8 cellular contexts compared by ENCODE assay signal in genomic region chr4:153152453-153153338, GRCh38. TPM values are rescaled to one million over a fixed set of nuclear protein-coding genes. Genes with fewer than 3 reads are reported as not detected.
A peak's percentile ranks its signal among the peaks of the same experiment; 100 is the strongest.
DNase-seq lines count a peak whose midpoint lies in the region; ATAC-seq and TF ChIP-seq lines count a peak whose summit lies in the region.

No MANE protein-coding gene starts in this region.

- no peaks in the 10 kb centered on the region for H4K20me1 ChIP-seq in PC-9 (ENCODE audit: insufficient read depth)
- no peaks in the 10 kb centered on the region for H4K20me1 ChIP-seq in osteoblast (ENCODE audit: insufficient read depth, low read length)

- H2AFZ ChIP-seq in PC-9, result peak overlapping the region; percentile 88
- H2AFZ ChIP-seq in osteoblast (ENCODE audit: low read length), result peak overlapping the region; percentile 71

- peaks cover 5% of the 10 kb centered on the region; the same call in 1 of the 2 replicates for H3F3A ChIP-seq in PC-9 (ENCODE audit: insufficient read depth, low read depth)

- WGBS in HUES64, result 1% methylated on average over 45 of the region's 45 CpGs
- WGBS in transverse colon (ENCODE audit: low coverage in 1 of 2), 2 donors, result 1% methylated on average over 39 of the region's 45 CpGs; no CpG with 5 or more reads in 1 of the 2 donors

- peak overlapping the region; percentile 65 for H3K4me3 ChIP-seq in AG10803 (ENCODE audit: low read length)
- peak overlapping the region; percentile 66 for H3K4me3 ChIP-seq in HUES64 (ENCODE audit: low read length)
- H3K4me3 ChIP-seq in PC-9, result peak overlapping the region; percentile 77
- H3K4me3 ChIP-seq in osteoblast (ENCODE audit: insufficient read depth, low read length), result peak overlapping the region; percentile 68
- H3K4me3 ChIP-seq in transverse colon, result peak overlapping the region; percentile 26 to 55 (median 50)

- in situ Hi-C loops in transverse colon (cut with MboI; ENCODE audit: low pct_ligation_motif_present in 1 of 4, low pct_unique_long_range_greater_than_20kb in 1 of 4, low sequenced_read_pairs in 3 of 4), result no loop called here

- H3K36me3 ChIP-seq in HUES64 (ENCODE audit: insufficient read depth, low read length) (no peaks in the 10 kb centered on the region), PC-9 (ENCODE audit: low read depth) (no peaks in the 10 kb centered on the region), osteoblast (ENCODE audit: insufficient read depth, low read length) (no peaks in the 10 kb centered on the region), transverse colon (no peaks in the 10 kb centered on the region)

- CTCF ChIA-PET in PC-9 (lab: Charles Lee), result no interaction called here

- POLR2A ChIA-PET in PC-9 (lab: Charles Lee; ENCODE audit: unreplicated experiment), result interaction anchor here (0.6 to 0.9 kb wide), 3 partner anchors 71 to 250 kb away, joined by 4 to 5 read pairs (median 4); no protein-coding TSS in a partner anchor

- peak overlapping the region; percentile 99 for H3K4me2 ChIP-seq in PC-9
- peak overlapping the region; percentile 75 for H3K4me2 ChIP-seq in osteoblast (ENCODE audit: insufficient read depth, low read length)

- intact Hi-C loops in PC-9 (cut with micrococcal nuclease; ENCODE audit: unreplicated experiment) (loop anchor here (2.0 kb wide), 1 partner anchor 52 kb away; the partner anchor contains the start of gene TRIM2), transverse colon (cut with DNase I; ENCODE audit: low total_unique reads) (no loop called here)

- no peak for TF ChIP-seq POLR2A in transverse colon (IDR thresholded peaks at IDR 0.05)

- peak overlapping the region; percentile 66 for H3K9ac ChIP-seq in HUES64 (ENCODE audit: low read depth, low read length)

- H3K79me2 ChIP-seq in PC-9 (ENCODE audit: low read depth), result no peaks in the 10 kb centered on the region
- no peaks in the 10 kb centered on the region for H3K79me2 ChIP-seq in osteoblast (ENCODE audit: insufficient read depth, low read length)

- BruUV-seq in PC-9 (replicated peaks; lab: Mats Ljungman, UMichigan), result no TSS peak

- no peak for TF ChIP-seq EP300 in transverse colon (IDR thresholded peaks at IDR 0.05; ENCODE audit: low read depth)

- H3K27ac ChIP-seq in HUES64 (ENCODE audit: low read depth, low read length), result no peak overlapping the region
- no peak overlapping the region for H3K27ac ChIP-seq in PC-9
- no peak overlapping the region for H3K27ac ChIP-seq in osteoblast (ENCODE audit: low read depth, low read length)
- H3K27ac ChIP-seq in transverse colon, result peak overlapping the region; percentile 78 to 86 (median 82)

- H3K9me3 ChIP-seq in HUES64 (ENCODE audit: insufficient read depth, low read depth, low read length) (no peaks in the 10 kb centered on the region), PC-9 (ENCODE audit: insufficient read depth, low read depth) (no peaks in the 10 kb centered on the region), osteoblast (ENCODE audit: low read depth, low read length) (no peaks in the 10 kb centered on the region), transverse colon (no peaks in the 10 kb centered on the region)

- H3K9me2 ChIP-seq in PC-9 (ENCODE audit: insufficient read depth), result no peaks in the 10 kb centered on the region

- H3K4me1 ChIP-seq in HUES64 (ENCODE audit: insufficient read depth, low read length) (peaks cover 24% of the 10 kb centered on the region), PC-9 (replicated peaks; ENCODE audit: insufficient read depth) (peaks cover 15% of the 10 kb centered on the region), osteoblast (ENCODE audit: insufficient read depth, low read length) (peaks cover 15% of the 10 kb centered on the region), transverse colon (peaks cover 0 to 25% (median 21%) of the 10 kb centered on the region in 4 donors)

- ATAC-seq in GM19397 (IDR thresholded peaks at IDR 0.05; ENCODE audit: unreplicated experiment), result peak; percentile 30

- H3K27me3 ChIP-seq in HUES64 (ENCODE audit: insufficient read depth, low read length), result peaks cover 65% of the 10 kb centered on the region
- H3K27me3 ChIP-seq in PC-9 (ENCODE audit: insufficient read depth, low read depth), result no peaks in the 10 kb centered on the region
- H3K27me3 ChIP-seq in osteoblast (ENCODE audit: insufficient read depth, low read length), result peaks cover 82% of the 10 kb centered on the region
- H3K27me3 ChIP-seq in transverse colon, result no peaks in the 10 kb centered on the region

- DNase-seq in AG10803 (ENCODE audit: low read depth) (peak; percentile 34), PC-9 (peak in 1 of 2 experiments; percentile 50), activated gamma-delta T cell (lab: John Stamatoyannopoulos, UW) (peak; percentile 10), germinal center (ENCODE audit: low spot score) (peak; percentile 40), osteoblast (ENCODE audit: insufficient read length, low spot score, missing footprints) (no peak), transverse colon (peak; percentile 70)

- TF ChIP-seq CTCF in AG10803 (conservative IDR thresholded peaks at IDR 0.05; ENCODE audit: low read length) (no peak), PC-9 (conservative IDR thresholded peaks at IDR 0.05) (no peak), osteoblast (IDR thresholded peaks at IDR 0.05; ENCODE audit: extremely low read depth, low read depth, low read length) (no peak), transverse colon (IDR thresholded peaks at IDR 0.05) (no peak)

RNA-seq across cellular contexts. Expression of gene TRIM2, which starts 51.5 kb away (rescaled TPM):
- polyA plus RNA-seq in HUES64 (2013, experiment 1 of 2), result 40.0 TPM
- polyA plus RNA-seq in HUES64 (2013, experiment 2 of 2), result 35.8 TPM
- total RNA-seq in PC-9 (2021) (56.0 and 87.0 TPM in 2 replicates), osteoblast (39.8 and 54.5 TPM in 2 replicates), transverse colon (100 to 1,000 TPM in 2 of 4 donors, 10 to 100 TPM in 2; 71.8 to 124 (median 95.3) TPM)

Comparison
In these comparisons a context has a peak if more than half of its experiments do, and no peak if none do; other contexts are left out.
1. H3K27ac ChIP-seq: peak in transverse colon (4 of 4); none in HUES64 (single experiment), PC-9 (single experiment) and osteoblast (single experiment).
2. Peak in every context shown above with its lines, with median percentiles within 50 percentile points of each other: H3K4me3 ChIP-seq.